8 cellular contexts compared by ENCODE assay signal in genomic region chrX:154398668-154399526, GRCh38.
DNase-seq lines count a peak whose midpoint lies in the region; ATAC-seq and TF ChIP-seq lines count a peak whose summit lies in the region.

No MANE protein-coding gene starts in this region.

- in situ Hi-C loops in astrocyte of the cerebellum (cut with HindIII; ENCODE audit: low sequenced_read_pairs) = no loop called here

- H3K4me3 ChIP-seq in BLaER1 = peak overlapping the region; percentile 84
- H3K4me3 ChIP-seq in astrocyte of the cerebellum (ENCODE audit: low read depth, low read length) = peak overlapping the region; percentile 88

- peak overlapping the region; percentile 100 for H3K9ac ChIP-seq in BLaER1

- H3K27ac ChIP-seq in BLaER1 = peak overlapping the region; percentile 99

- peak; percentile 79 for DNase-seq in NCI-H146 (lab: John Stamatoyannopoulos, UW)
- peak; percentile 69 for DNase-seq in T-helper 9 cell
- peak; percentile 69 for DNase-seq in astrocyte of the cerebellum (ENCODE audit: low read depth)
- DNase-seq in hippocampal formation (lab: John Stamatoyannopoulos, UW) = peak; percentile 20 to 57
- DNase-seq in retina = peak; percentile 89
- no peak for DNase-seq in 8988T

- H3K36me3 ChIP-seq in BLaER1 = peaks cover 26% of the 10 kb centered on the region

- TF ChIP-seq CTCF in astrocyte of the cerebellum (IDR thresholded peaks at IDR 0.05; ENCODE audit: low read depth, low read length, missing control alignments) = peak; percentile 74

- peak overlapping the region; percentile 67 for H3K4me2 ChIP-seq in BLaER1

- H3K4me1 ChIP-seq in BLaER1 = peaks cover 6% of the 10 kb centered on the region

- H4K20me1 ChIP-seq in BLaER1 = peaks cover 45% of the 10 kb centered on the region

- peak; percentile 34 for ATAC-seq in GM21723 (IDR thresholded peaks at IDR 0.05; ENCODE audit: unreplicated experiment)

- peaks cover 29% of the 10 kb centered on the region for H3K9me3 ChIP-seq in BLaER1

- no peaks in the 10 kb centered on the region for H3K27me3 ChIP-seq in BLaER1
